14 cellular contexts compared by ENCODE assay signal in genomic region chr1:156134716-156135435, GRCh38. TPM values are rescaled to one million over a fixed set of nuclear protein-coding genes. Genes with fewer than 3 reads are reported as not detected.
DNase-seq lines count a peak whose midpoint lies in the region; ATAC-seq and TF ChIP-seq lines count a peak whose summit lies in the region.
"Had no signal": no experiment of that assay in that cellular context is flagged by ENCODE, and none has a peak within 500 bp of the region (broad histone marks: within the 10 kb centered on the region; RNA-seq: fewer than 3 reads in every experiment).

No MANE protein-coding gene starts in this region.

- no peak for TF ChIP-seq EP300 in esophagus muscularis mucosa (IDR thresholded peaks at IDR 0.05)

- POLR2A ChIA-PET in CD4-positive, alpha-beta T cell (lab: Charles Lee), result interaction anchor here (1.6 kb wide), 1 partner anchor 78 kb away, joined by 5 read pairs; the partner anchor contains the start of gene PMF1
- POLR2A ChIA-PET in RWPE1 (lab: Yijun Ruan, JAX; ENCODE audit: low non-redundant PET), result no interaction called here
- POLR2A ChIA-PET in GM10248 (lab: Yijun Ruan, JAX), result interaction anchor here (0.6 to 1.2 kb wide), 2 partner anchors 16 to 39 kb away, joined by 4 to 5 read pairs; no protein-coding TSS in a partner anchor

- H3K36me3 ChIP-seq in esophagus muscularis mucosa (peaks cover 86 to 96% (median 95%) of the 10 kb centered on the region in 4 donors), rectal smooth muscle tissue (ENCODE audit: control insufficient read depth, insufficient read depth, low read length) (peaks cover 66% of the 10 kb centered on the region)

- no peaks in the 10 kb centered on the region for H3K9me3 ChIP-seq in CD4-positive, alpha-beta T cell (ENCODE audit: control insufficient read depth, low read length)
- no peaks in the 10 kb centered on the region for H3K9me3 ChIP-seq in esophagus muscularis mucosa
- H3K9me3 ChIP-seq: HAP-1 had no signal

- H3K27me3 Mint-ChIP-seq in CD4-positive, alpha-beta T cell, result no peaks in the 10 kb centered on the region

- TF ChIP-seq POLR2A in esophagus muscularis mucosa (IDR thresholded peaks at IDR 0.05; ENCODE audit: low read depth), result no peak

- CTCF ChIA-PET in CD4-positive, alpha-beta T cell (lab: Charles Lee), result interaction anchor here (1.1 to 3.4 kb wide), 2 partner anchors 38 to 90 kb away, joined by 3 to 19 read pairs; no protein-coding TSS in a partner anchor
- CTCF ChIA-PET in RWPE1 (lab: Yijun Ruan, JAX) (interaction anchor here (0.6 to 1.5 kb wide), 3 partner anchors 38 to 73 kb away, joined by 4 to 9 read pairs (median 6); no protein-coding TSS in a partner anchor), GM10248 (lab: Yijun Ruan, JAX) (interaction anchor here (1.3 to 27.7 kb wide), 7 partner anchors 9 to 90 kb away, joined by 4 to 1172 read pairs (median 6); partner anchors contain the start of gene MEX3A)

- no peak overlapping the region for H3K27ac ChIP-seq in CD4-positive, alpha-beta T cell (ENCODE audit: low read depth, low read length)
- H3K27ac ChIP-seq in RWPE1 (peak overlapping the region; percentile 100), esophagus muscularis mucosa (replicated peaks in 1 of 4) (peak overlapping the region in 3 of 4 donors; percentile 21 to 57 (median 52)), rectal smooth muscle tissue (ENCODE audit: low read depth, low read length) (peak overlapping the region; percentile 6)
- H3K27ac ChIP-seq: HL-60 had no signal

- ATAC-seq in CD4-positive, alpha-beta T cell (ENCODE audit: poor library complexity), result no peak

- WGBS in esophagus muscularis mucosa, result 69% methylated on average over 11 of the region's 18 CpGs

- no peak overlapping the region for H3K4me3 Mint-ChIP-seq in CD4-positive, alpha-beta T cell

- no peak for DNase-seq in CD4-positive, alpha-beta T cell
- no peak for DNase-seq in RWPE1 (ENCODE audit: low spot score)
- DNase-seq in esophagus muscularis mucosa (ENCODE audit: extremely low spot score), result no peak
- no peak for DNase-seq in posterior vena cava (ENCODE audit: low spot score)
- no peak for DNase-seq in NAMALWA (ENCODE audit: low spot score)
- DNase-seq in GM10248 (ENCODE audit: extremely low spot score), result no peak
- DNase-seq: DMS53, NCI-H1436, NCI-H2029, NCI-H2171, NCI-H748 treated with DMSO at 0.1 percent for 48 hours had no signal

- H3K4me1 Mint-ChIP-seq in CD4-positive, alpha-beta T cell (ENCODE audit: low read depth), result peaks cover 7% of the 10 kb centered on the region

- H3K4me3 ChIP-seq in esophagus muscularis mucosa, result no peak overlapping the region
- no peak overlapping the region for H3K4me3 ChIP-seq in rectal smooth muscle tissue (ENCODE audit: low read length)
- H3K4me3 ChIP-seq: HAP-1 had no signal

- intact Hi-C loops in CD4-positive, alpha-beta T cell (cut with DNase I, micrococcal nuclease), result no loop called here
- intact Hi-C loops in esophagus muscularis mucosa (cut with DNase I) (no loop called here), posterior vena cava (cut with DNase I) (loop anchor here (2.0 to 5.0 kb wide), 2 partner anchors 38 to 42 kb away; no protein-coding TSS in a partner anchor)

- H3K27me3 ChIP-seq in CD4-positive, alpha-beta T cell (ENCODE audit: control insufficient read depth, insufficient read depth, low read length), result no peaks in the 10 kb centered on the region
- no peaks in the 10 kb centered on the region for H3K27me3 ChIP-seq in esophagus muscularis mucosa
- H3K27me3 ChIP-seq in rectal smooth muscle tissue (ENCODE audit: control insufficient read depth, insufficient read depth, low read length), result no peaks in the 10 kb centered on the region

- peaks cover 16% of the 10 kb centered on the region for H3K36me3 Mint-ChIP-seq in CD4-positive, alpha-beta T cell (ENCODE audit: low read depth)

- H3K9ac ChIP-seq in rectal smooth muscle tissue (ENCODE audit: low read length), result no peak overlapping the region

- H3K27ac Mint-ChIP-seq in CD4-positive, alpha-beta T cell, result peak overlapping the region; percentile 33

- no peaks in the 10 kb centered on the region for H3K9me3 Mint-ChIP-seq in CD4-positive, alpha-beta T cell

- no peak for TF ChIP-seq CTCF in CD4-positive, alpha-beta T cell (IDR thresholded peaks at IDR 0.05)
- no peak for TF ChIP-seq CTCF in RWPE1 (conservative IDR thresholded peaks at IDR 0.05; ENCODE audit: low read depth)
- TF ChIP-seq CTCF in esophagus muscularis mucosa (IDR thresholded peaks at IDR 0.05), result no peak
- TF ChIP-seq CTCF in GM10248 (IDR thresholded peaks at IDR 0.05; ENCODE audit: control extremely low read depth, extremely low read depth, low read depth, missing control alignments), result no peak

- H3K4me1 ChIP-seq in esophagus muscularis mucosa (peaks cover 24 to 90% (median 49%) of the 10 kb centered on the region in 4 donors), rectal smooth muscle tissue (ENCODE audit: control insufficient read depth, insufficient read depth, low read length) (peaks cover 14% of the 10 kb centered on the region)

RNA-seq across cellular contexts. Expression of gene SEMA4A, which starts 18.5 kb away (rescaled TPM):
- 10 to 100 TPM in 1 of 2 experiments, 1 to 10 TPM in 1; 9.4 to 10.1 TPM for total RNA-seq in CD4-positive, alpha-beta T cell
- total RNA-seq in esophagus muscularis mucosa (1 to 10 TPM; 1.7 to 4.1 (median 2.6) TPM), posterior vena cava (1 to 10 TPM; 5.8 to 8.0 TPM)

RNA-seq across cellular contexts. Expression of gene LMNA, which starts 20.4 kb away (rescaled TPM):
- 100 to 1,000 TPM; 435 to 455 TPM for total RNA-seq in CD4-positive, alpha-beta T cell
- 100 to 1,000 TPM; 311 to 589 (median 380) TPM for total RNA-seq in esophagus muscularis mucosa
- 100 to 1,000 TPM; 500 to 599 TPM for total RNA-seq in posterior vena cava

RNA-seq across cellular contexts. Expression of gene MEX3A, which starts 52.6 kb away (rescaled TPM):
- under 1 TPM; 0.27 to 0.36 TPM for total RNA-seq in CD4-positive, alpha-beta T cell
- total RNA-seq in esophagus muscularis mucosa, result 1 to 10 TPM in 1 of 4 donors, under 1 TPM in 3; under 0.01 to 1.6 (median 0.66) TPM
- under 1 TPM; 0.23 to 0.76 TPM for total RNA-seq in posterior vena cava

RNA-seq across cellular contexts. Expression of gene SLC25A44, which starts 59.0 kb away (rescaled TPM):
- total RNA-seq in CD4-positive, alpha-beta T cell, result 10 to 100 TPM; 11.6 to 13.0 TPM
- total RNA-seq in esophagus muscularis mucosa (10 to 100 TPM in 3 of 4 donors, 1 to 10 TPM in 1; 8.3 to 18.2 (median 15.0) TPM), posterior vena cava (10 to 100 TPM; 16.1 to 21.2 TPM)

Comparison
In these comparisons a context has a peak if more than half of its experiments do, and no peak if none do; other contexts are left out.
1. intact Hi-C loops: an anchor here in posterior vena cava (2.0 to 5.0 kb wide); none called in CD4-positive, alpha-beta T cell and esophagus muscularis mucosa.